In genomic region chr11:36508743-36509142, GRCh38 we compare ENCODE assay signal across 8 cellular contexts. TPM values are rescaled to one million over a fixed set of nuclear protein-coding genes. Genes with fewer than 3 reads are reported as not detected.
A peak's percentile ranks its signal among the peaks of the same experiment; 100 is the strongest.
DNase-seq lines count a peak whose midpoint lies in the region; ATAC-seq and TF ChIP-seq lines count a peak whose summit lies in the region.

No MANE protein-coding gene starts in this region.

- H3K27ac ChIP-seq in hepatocyte = peak overlapping the region; percentile 99

- H3K9me3 Mint-ChIP-seq in HFFc6 = peaks cover 4% of the 10 kb centered on the region
- H3K9me3 Mint-ChIP-seq in activated CD8-positive, alpha-beta T cell treated with anti-CD3 and anti-CD28 coated beads for 36 hours = peaks cover 1% of the 10 kb centered on the region
- H3K9me3 Mint-ChIP-seq in stimulated activated memory B cell treated with anti-CD40 and anti-IgM and Interleukin-4, amounts not matched to agents 10 μg/mL and 1 μg/mL and 100 μg/mL, for 72 hours = no peaks in the 10 kb centered on the region

- H3K27me3 ChIP-seq in hepatocyte = no peaks in the 10 kb centered on the region

- H2AFZ ChIP-seq in hepatocyte = peak overlapping the region; percentile 87

- H3K4me1 ChIP-seq in hepatocyte (ENCODE audit: insufficient read depth) = peaks cover 11% of the 10 kb centered on the region

- peaks cover 37% of the 10 kb centered on the region for H3K4me1 Mint-ChIP-seq in HFFc6 (ENCODE audit: low read depth)
- peaks cover 28% of the 10 kb centered on the region for H3K4me1 Mint-ChIP-seq in activated CD8-positive, alpha-beta T cell treated with anti-CD3 and anti-CD28 coated beads for 36 hours (ENCODE audit: low read depth)
- H3K4me1 Mint-ChIP-seq in stimulated activated memory B cell treated with anti-CD40 and anti-IgM and Interleukin-4, amounts not matched to agents 10 μg/mL and 1 μg/mL and 100 μg/mL, for 72 hours = peaks cover 39% of the 10 kb centered on the region

- H3K36me3 ChIP-seq in hepatocyte (replicated peaks; ENCODE audit: insufficient read depth, low read depth) = no peaks in the 10 kb centered on the region

- peaks cover 24% of the 10 kb centered on the region for H4K20me1 ChIP-seq in hepatocyte (ENCODE audit: insufficient read depth, poor library complexity, severe bottlenecking)

- peaks cover 2% of the 10 kb centered on the region; the same call in 1 of the 2 replicates for H3K27me3 Mint-ChIP-seq in HFFc6 (ENCODE audit: insufficient read depth)
- no peaks in the 10 kb centered on the region for H3K27me3 Mint-ChIP-seq in activated CD8-positive, alpha-beta T cell treated with anti-CD3 and anti-CD28 coated beads for 36 hours
- no peaks in the 10 kb centered on the region for H3K27me3 Mint-ChIP-seq in stimulated activated memory B cell treated with anti-CD40 and anti-IgM and Interleukin-4, amounts not matched to agents 10 μg/mL and 1 μg/mL and 100 μg/mL, for 72 hours

- no peak for TF ChIP-seq CTCF in HFFc6 (IDR thresholded peaks at IDR 0.05)
- TF ChIP-seq CTCF in activated CD8-positive, alpha-beta T cell treated with anti-CD3 and anti-CD28 coated beads for 36 hours (IDR thresholded peaks at IDR 0.05) = no peak
- TF ChIP-seq CTCF in hepatocyte (IDR thresholded peaks at IDR 0.05; ENCODE audit: poor library complexity) = no peak

- peak overlapping the region; percentile 96 for H3K4me3 Mint-ChIP-seq in HFFc6
- peak overlapping the region; percentile 95 for H3K4me3 Mint-ChIP-seq in activated CD8-positive, alpha-beta T cell treated with anti-CD3 and anti-CD28 coated beads for 36 hours
- H3K4me3 Mint-ChIP-seq in stimulated activated memory B cell treated with anti-CD40 and anti-IgM and Interleukin-4, amounts not matched to agents 10 μg/mL and 1 μg/mL and 100 μg/mL, for 72 hours = peak overlapping the region; percentile 100

- peaks cover 55% of the 10 kb centered on the region for H3K79me2 ChIP-seq in hepatocyte

- H3K27ac Mint-ChIP-seq in HFFc6 = peak overlapping the region; percentile 94
- peak overlapping the region; percentile 85 for H3K27ac Mint-ChIP-seq in activated CD8-positive, alpha-beta T cell treated with anti-CD3 and anti-CD28 coated beads for 36 hours
- H3K27ac Mint-ChIP-seq in stimulated activated memory B cell treated with anti-CD40 and anti-IgM and Interleukin-4, amounts not matched to agents 10 μg/mL and 1 μg/mL and 100 μg/mL, for 72 hours = peak overlapping the region; percentile 98

- ATAC-seq in activated CD8-positive, alpha-beta T cell treated with anti-CD3 and anti-CD28 coated beads for 36 hours = no peak
- ATAC-seq in stimulated activated memory B cell treated with anti-CD40 and anti-IgM and Interleukin-4, amounts not matched to agents 10 μg/mL and 1 μg/mL and 100 μg/mL, for 72 hours = no peak

- POLR2A ChIA-PET in activated CD8-positive, alpha-beta T cell treated with anti-CD3 and anti-CD28 coated beads for 36 hours (lab: Charles Lee) = interaction anchor here (0.8 to 1.1 kb wide), 2 partner anchors 21 to 220 kb away, joined by 3 to 4 read pairs; partner anchors contain the start of gene COMMD9

- intact Hi-C loops in activated CD8-positive, alpha-beta T cell treated with anti-CD3 and anti-CD28 coated beads for 36 hours (cut with micrococcal nuclease) = no loop called here

- H3K36me3 Mint-ChIP-seq in HFFc6 (ENCODE audit: low read depth) = peaks cover 11% of the 10 kb centered on the region
- H3K36me3 Mint-ChIP-seq in activated CD8-positive, alpha-beta T cell treated with anti-CD3 and anti-CD28 coated beads for 36 hours (ENCODE audit: low read depth) = peaks cover 5% of the 10 kb centered on the region
- H3K36me3 Mint-ChIP-seq in stimulated activated memory B cell treated with anti-CD40 and anti-IgM and Interleukin-4, amounts not matched to agents 10 μg/mL and 1 μg/mL and 100 μg/mL, for 72 hours = peaks cover 13% of the 10 kb centered on the region

- peak overlapping the region; percentile 97 for H3K4me3 ChIP-seq in hepatocyte

- DNase-seq in HFFc6 (no peak), hepatocyte (ENCODE audit: low spot score) (no peak), NCI-H748 treated with DMSO at 0.1 percent for 48 hours (lab: John Stamatoyannopoulos, UW) (no peak), NOMO-1 treated with dmso at 0.1 percent for 144 hours (lab: John Stamatoyannopoulos, UW; ENCODE audit: unreplicated experiment) (no peak), AG08396 (ENCODE audit: low spot score) (no peak)
- DNase-seq in activated CD8-positive, alpha-beta T cell treated with anti-CD3 and anti-CD28 coated beads for 36 hours = peak; percentile 7
- no peak for DNase-seq in activated CD4-positive, CD25-positive, alpha-beta regulatory T cell treated with anti-CD3 and anti-CD28 coated beads, Interleukin-2, amount 50 U/mL, for 72 hours

- H3K4me2 ChIP-seq in hepatocyte = peak overlapping the region; percentile 90

- 31% methylated on average over 3 of the region's 3 CpGs for WGBS in hepatocyte (ENCODE audit: low lambda C conversion rate, missing lambda C conversion rate)

- CTCF ChIA-PET in activated CD8-positive, alpha-beta T cell treated with anti-CD3 and anti-CD28 coated beads for 36 hours (lab: Charles Lee) = interaction anchor here (0.8 to 3.2 kb wide), 11 partner anchors 8 to 238 kb away, joined by 3 to 32 read pairs (median 6); no protein-coding TSS in a partner anchor

- H3K9me3 ChIP-seq in hepatocyte (ENCODE audit: low read depth) = no peaks in the 10 kb centered on the region

- no peaks in the 10 kb centered on the region for H3K9me2 ChIP-seq in hepatocyte (replicated peaks; ENCODE audit: insufficient read depth)

RNA-seq across cellular contexts. Expression of gene TRAF6, which starts 1.3 kb away (rescaled TPM):
- 1 to 10 TPM; 7.9 to 9.5 (median 8.3) TPM for total RNA-seq in HFFc6 (2021; fragmentation: NEBNext Ultra II Directional; extraction: Animal tissue kit (Norgen Biotek cat#: 25700))
- 10 to 100 TPM in 1 of 2 experiments, 1 to 10 TPM in 1; 8.8 to 10.3 TPM for total RNA-seq in activated CD8-positive, alpha-beta T cell treated with anti-CD3 and anti-CD28 coated beads for 36 hours
- 12.7 and 13.4 TPM in 2 replicates for total RNA-seq in hepatocyte
- 9.5 TPM in 2 replicates for polyA plus RNA-seq in hepatocyte

RNA-seq across cellular contexts. Expression of gene RAG1, which starts 59.1 kb away (rescaled TPM):
- under 1 TPM; 0.09 to 0.58 (median 0.29) TPM for total RNA-seq in HFFc6 (2021; fragmentation: NEBNext Ultra II Directional; extraction: Animal tissue kit (Norgen Biotek cat#: 25700))
- under 1 TPM; 0.16 to 0.36 TPM for total RNA-seq in activated CD8-positive, alpha-beta T cell treated with anti-CD3 and anti-CD28 coated beads for 36 hours
- total RNA-seq in hepatocyte = 1.2 and 1.5 TPM in 2 replicates
- polyA plus RNA-seq in hepatocyte = 1.0 and 1.1 TPM in 2 replicates
